ENCODE assay signal across 12 cellular contexts in the genomic region with DNA sequence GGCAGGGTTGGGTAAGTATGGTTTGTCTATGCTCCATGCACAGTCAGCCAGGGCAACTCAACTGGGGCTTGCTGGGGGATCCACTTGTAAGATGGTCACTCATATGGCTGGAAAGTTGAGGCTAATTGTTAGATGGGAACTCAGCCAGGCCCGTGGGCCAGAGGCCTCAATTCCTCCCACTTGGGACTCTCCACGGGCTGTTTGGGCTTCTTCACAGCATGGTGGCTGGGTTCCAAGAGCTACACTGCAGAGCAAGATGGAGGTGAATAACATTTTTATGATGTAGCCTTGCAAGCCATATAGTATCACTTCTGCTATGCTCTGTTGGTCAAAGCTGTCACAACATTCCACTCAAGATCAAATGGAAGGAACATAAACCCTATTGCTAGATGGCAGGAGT. TPM values are rescaled to one million over a fixed set of nuclear protein-coding genes. Genes with fewer than 3 reads are reported as not detected.
DNase-seq lines count a peak whose midpoint lies in the region; ATAC-seq and TF ChIP-seq lines count a peak whose summit lies in the region.
"Had no signal": no experiment of that assay in that cellular context is flagged by ENCODE, and none has a peak within 500 bp of the region (broad histone marks: within the 10 kb centered on the region; RNA-seq: fewer than 3 reads in every experiment).

No MANE protein-coding gene starts in this region.

- intact Hi-C loops in naive thymus-derived CD4-positive, alpha-beta T cell (cut with micrococcal nuclease), result loop anchor here (1.0 to 2.0 kb wide), 6 partner anchors 15 to 57 kb away; a partner anchor contains a TSS
- intact Hi-C loops in mucosa of descending colon (cut with DNase I, micrococcal nuclease), result no loop called here

- peaks cover 9% of the 10 kb centered on the region for H3K36me3 Mint-ChIP-seq in T-helper 2 cell treated with Interferon-gamma antibody and Interleukin-4, amounts not matched to agents 5 μg/mL and 100 μg/mL, for 36 hours (ENCODE audit: low read depth)
- H3K36me3 Mint-ChIP-seq in activated CD8-positive, alpha-beta T cell treated with anti-CD3 and anti-CD28 coated beads, Interleukin-2, amount 10 ng/mL, durations not matched to agents 7 days and 5 days (ENCODE audit: low read depth), result peaks cover 10% of the 10 kb centered on the region
- peaks cover 7 to 26% (median 12%) of the 10 kb centered on the region in 5 donors for H3K36me3 Mint-ChIP-seq in naive thymus-derived CD4-positive, alpha-beta T cell

- no peak overlapping the region for H3K4me3 ChIP-seq in naive thymus-derived CD4-positive, alpha-beta T cell (ENCODE audit: low read length)
- H3K4me3 ChIP-seq in BE2C (ENCODE audit: low read depth, low read length) (no peak overlapping the region), mucosa of descending colon (no peak overlapping the region)

- POLR2A ChIA-PET in activated CD8-positive, alpha-beta T cell treated with anti-CD3 and anti-CD28 coated beads, Interleukin-2, amount 10 ng/mL, durations not matched to agents 7 days and 5 days (lab: Charles Lee), result interaction anchor here (0.6 to 1.2 kb wide), 5 partner anchors 32 to 209 kb away, joined by 3 to 5 read pairs (median 3); no protein-coding TSS in a partner anchor
- POLR2A ChIA-PET in naive thymus-derived CD4-positive, alpha-beta T cell (lab: Charles Lee), result interaction anchor here (0.5 to 4.4 kb wide), 9 partner anchors 14 to 968 kb away, joined by 3 to 48 read pairs (median 5); a partner anchor contains a TSS

- TF ChIP-seq CTCF in BE2C (IDR thresholded peaks at IDR 0.05; ENCODE audit: low read depth, low read length) (no peak), mucosa of descending colon (IDR thresholded peaks at IDR 0.05) (no peak)

- no peaks in the 10 kb centered on the region for H3K27me3 ChIP-seq in naive thymus-derived CD4-positive, alpha-beta T cell (ENCODE audit: control insufficient read depth in 2 of 2, insufficient read depth in 2 of 2, low read length in 2 of 2)
- no peaks in the 10 kb centered on the region for H3K27me3 ChIP-seq in BE2C

- H3K9me3 ChIP-seq in naive thymus-derived CD4-positive, alpha-beta T cell (ENCODE audit: control insufficient read depth in 2 of 3, low read length in 3 of 3), result no peaks in the 10 kb centered on the region
- H3K9me3 ChIP-seq in BE2C (no peaks in the 10 kb centered on the region), mucosa of descending colon (no peaks in the 10 kb centered on the region)

- H3K4me1 ChIP-seq in naive thymus-derived CD4-positive, alpha-beta T cell (ENCODE audit: control insufficient read depth in 2 of 2, insufficient read depth in 2 of 2, low read length in 2 of 2), result peaks cover 19 to 34% of the 10 kb centered on the region in 2 donors
- H3K4me1 ChIP-seq in BE2C, result no peaks in the 10 kb centered on the region
- no peaks in the 10 kb centered on the region for H3K4me1 ChIP-seq in mucosa of descending colon (ENCODE audit: low read depth)

- no peaks in the 10 kb centered on the region for H3K27me3 Mint-ChIP-seq in T-helper 2 cell treated with Interferon-gamma antibody and Interleukin-4, amounts not matched to agents 5 μg/mL and 100 μg/mL, for 36 hours (ENCODE audit: low read depth)
- no peaks in the 10 kb centered on the region for H3K27me3 Mint-ChIP-seq in activated CD8-positive, alpha-beta T cell treated with anti-CD3 and anti-CD28 coated beads, Interleukin-2, amount 10 ng/mL, durations not matched to agents 7 days and 5 days (ENCODE audit: low read depth)
- no peaks in the 10 kb centered on the region for H3K27me3 Mint-ChIP-seq in naive thymus-derived CD4-positive, alpha-beta T cell

- ATAC-seq in GM18909 (IDR thresholded peaks at IDR 0.05; ENCODE audit: poor library complexity, unreplicated experiment), result peak; percentile 6
- ATAC-seq in activated CD8-positive, alpha-beta T cell treated with anti-CD3 and anti-CD28 coated beads, Interleukin-2, amount 10 ng/mL, durations not matched to agents 7 days and 5 days, result no peak
- no peak for ATAC-seq in naive thymus-derived CD4-positive, alpha-beta T cell
- ATAC-seq in mucosa of descending colon, result no peak

- peaks cover 45% of the 10 kb centered on the region for H3K4me1 Mint-ChIP-seq in T-helper 2 cell treated with Interferon-gamma antibody and Interleukin-4, amounts not matched to agents 5 μg/mL and 100 μg/mL, for 36 hours (ENCODE audit: low read depth)
- peaks cover 47% of the 10 kb centered on the region for H3K4me1 Mint-ChIP-seq in activated CD8-positive, alpha-beta T cell treated with anti-CD3 and anti-CD28 coated beads, Interleukin-2, amount 10 ng/mL, durations not matched to agents 7 days and 5 days (ENCODE audit: low read depth)
- peaks cover 53 to 93% (median 84%) of the 10 kb centered on the region in 7 donors for H3K4me1 Mint-ChIP-seq in naive thymus-derived CD4-positive, alpha-beta T cell

- H3K9me3 Mint-ChIP-seq in T-helper 2 cell treated with Interferon-gamma antibody and Interleukin-4, amounts not matched to agents 5 μg/mL and 100 μg/mL, for 36 hours, result peaks cover 9% of the 10 kb centered on the region
- H3K9me3 Mint-ChIP-seq in activated CD8-positive, alpha-beta T cell treated with anti-CD3 and anti-CD28 coated beads, Interleukin-2, amount 10 ng/mL, durations not matched to agents 7 days and 5 days (ENCODE audit: insufficient read depth), result no peaks in the 10 kb centered on the region
- peaks cover 0 to 7% (median 0%) of the 10 kb centered on the region in 11 donors for H3K9me3 Mint-ChIP-seq in naive thymus-derived CD4-positive, alpha-beta T cell

- H3K4me3 Mint-ChIP-seq in T-helper 2 cell treated with Interferon-gamma antibody and Interleukin-4, amounts not matched to agents 5 μg/mL and 100 μg/mL, for 36 hours, result peak overlapping the region; percentile 88
- H3K4me3 Mint-ChIP-seq in activated CD8-positive, alpha-beta T cell treated with anti-CD3 and anti-CD28 coated beads, Interleukin-2, amount 10 ng/mL, durations not matched to agents 7 days and 5 days, result no peak overlapping the region
- peak overlapping the region in 9 of 10 donors; percentile 46 to 91 (median 87) for H3K4me3 Mint-ChIP-seq in naive thymus-derived CD4-positive, alpha-beta T cell
- H3K4me3 Mint-ChIP-seq: H9 had no signal

- CTCF ChIA-PET in activated CD8-positive, alpha-beta T cell treated with anti-CD3 and anti-CD28 coated beads, Interleukin-2, amount 10 ng/mL, durations not matched to agents 7 days and 5 days (lab: Charles Lee), result interaction anchor here (0.7 to 2.7 kb wide), 7 partner anchors 19 to 174 kb away, joined by 3 to 9 read pairs (median 3); a partner anchor contains a TSS
- CTCF ChIA-PET in naive thymus-derived CD4-positive, alpha-beta T cell (lab: Charles Lee), result interaction anchor here (0.6 to 1.5 kb wide), 8 partner anchors 16 to 382 kb away, joined by 3 to 13 read pairs (median 4); a partner anchor contains a TSS

- H3K27ac ChIP-seq in naive thymus-derived CD4-positive, alpha-beta T cell (ENCODE audit: low read depth, low read length), result peak overlapping the region; percentile 48

- no peaks in the 10 kb centered on the region for H3K36me3 ChIP-seq in naive thymus-derived CD4-positive, alpha-beta T cell (ENCODE audit: control insufficient read depth in 2 of 3, insufficient read depth in 3 of 3, low read length in 3 of 3)
- no peaks in the 10 kb centered on the region for H3K36me3 ChIP-seq in BE2C
- H3K36me3 ChIP-seq in mucosa of descending colon (ENCODE audit: low read depth), result no peaks in the 10 kb centered on the region

- no peak for DNase-seq in T-helper 2 cell treated with Interferon-gamma antibody and Interleukin-4, amounts not matched to agents 5 μg/mL and 100 μg/mL, for 36 hours (ENCODE audit: low spot score)
- no peak for DNase-seq in T-helper 2 cell
- DNase-seq in activated CD8-positive, alpha-beta T cell treated with anti-CD3 and anti-CD28 coated beads, Interleukin-2, amount 10 ng/mL, durations not matched to agents 7 days and 5 days, result no peak
- no peak for DNase-seq in naive thymus-derived CD4-positive, alpha-beta T cell
- no peak for DNase-seq in BE2C
- no peak for DNase-seq in stimulated activated CD4-positive, alpha-beta T cell treated with anti-CD3 and anti-CD28 coated beads, Interleukin-1b, Interleukin-23, amount 100 ng/mL, for 48 hours
- DNase-seq in mucosa of descending colon, result no peak
- DNase-seq: Calu3, H9, NCI-H2107, SIG-M5 had no signal

- peak overlapping the region; percentile 91 for H3K27ac Mint-ChIP-seq in T-helper 2 cell treated with Interferon-gamma antibody and Interleukin-4, amounts not matched to agents 5 μg/mL and 100 μg/mL, for 36 hours
- H3K27ac Mint-ChIP-seq in activated CD8-positive, alpha-beta T cell treated with anti-CD3 and anti-CD28 coated beads, Interleukin-2, amount 10 ng/mL, durations not matched to agents 7 days and 5 days, result peak overlapping the region; percentile 62
- H3K27ac Mint-ChIP-seq in naive thymus-derived CD4-positive, alpha-beta T cell, result peak overlapping the region; percentile 86 to 95 (median 90)
- H3K27ac Mint-ChIP-seq: H9 had no signal

RNA-seq across cellular contexts. Expression of a gene that starts 39.2 kb away (rescaled TPM):
- 10 to 100 TPM; 64.0 to 68.5 TPM for total RNA-seq in activated CD8-positive, alpha-beta T cell treated with anti-CD3 and anti-CD28 coated beads, Interleukin-2, amount 10 ng/mL, durations not matched to agents 7 days and 5 days
- 100 to 1,000 TPM; 119 to 160 (median 126) TPM for total RNA-seq in naive thymus-derived CD4-positive, alpha-beta T cell
- polyA plus RNA-seq in naive thymus-derived CD4-positive, alpha-beta T cell, result 100 to 1,000 TPM in 1 of 2 donors, 10 to 100 TPM in 1; 63.6 to 101 TPM
- polyA plus RNA-seq in BE2C (2012; ENCODE audit: insufficient read depth, insufficient read length, low read depth), result 4.6 TPM
- total RNA-seq in mucosa of descending colon, result 10 to 100 TPM in 2 of 3 donors, 1 to 10 TPM in 1; 9.7 to 27.2 (median 18.2) TPM
- total RNA-seq: Calu3 had no signal

Comparison
In these comparisons a context has a peak if more than half of its experiments do, and no peak if none do; other contexts are left out.
1. intact Hi-C loops: an anchor here in naive thymus-derived CD4-positive, alpha-beta T cell (1.0 to 2.0 kb wide); none called in mucosa of descending colon.